ENCODE assay signal across 1 cellular context in the genomic region with DNA sequence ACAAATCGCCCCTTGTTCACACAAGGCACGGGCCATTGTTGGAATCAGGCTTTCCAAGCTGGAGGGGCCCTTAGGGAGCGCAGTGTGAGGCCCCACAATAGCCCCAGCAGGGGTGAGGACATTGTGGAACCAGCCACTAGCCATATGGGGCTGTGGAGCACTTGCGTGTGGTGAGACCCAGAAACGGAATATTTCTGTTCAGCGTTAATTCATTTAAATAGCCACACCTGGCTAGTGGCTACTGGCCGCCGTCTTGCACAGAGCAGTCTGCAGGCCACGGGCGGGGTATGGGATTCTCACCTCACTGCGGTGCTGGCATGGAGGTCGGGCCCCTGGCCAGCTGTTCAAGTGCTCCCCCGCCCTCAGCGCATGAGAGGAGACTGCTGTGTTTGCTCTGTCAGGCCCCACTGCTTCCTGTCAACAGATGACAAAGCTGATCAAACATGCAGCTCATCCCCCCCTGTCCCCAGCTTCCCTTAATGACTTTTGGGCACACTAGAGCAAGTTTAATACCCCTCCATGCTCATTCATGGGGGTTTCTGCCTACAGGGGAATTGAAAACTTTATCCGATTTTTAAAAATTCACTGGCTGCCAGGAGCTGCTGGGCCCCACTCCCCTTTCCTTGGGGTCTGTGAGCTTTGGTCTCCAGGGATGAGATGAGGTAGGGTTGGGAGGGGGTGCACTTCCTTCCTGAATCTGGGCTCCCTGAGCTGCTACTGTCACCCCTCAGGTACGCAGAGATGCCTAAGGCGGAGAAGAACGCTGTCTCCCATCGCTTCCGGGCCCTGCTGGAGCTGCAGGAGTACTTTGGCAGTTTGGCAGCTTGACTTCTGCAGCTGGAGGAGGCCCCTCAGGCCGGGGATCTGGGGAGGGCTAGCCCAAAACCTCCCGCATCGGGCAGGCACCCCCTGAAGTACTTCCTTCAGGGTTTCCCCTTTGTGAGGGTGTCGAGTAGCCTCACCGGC.
TF ChIP-seq lines count a peak whose summit lies in the region.

No MANE protein-coding gene starts in this region.

TF ChIP-seq in HepG2, 621 proteins besides CTCF, POLR2A, EP300 and RAD21 (continued from another document and continues in another):
- TF ChIP-seq, protein P1, sequence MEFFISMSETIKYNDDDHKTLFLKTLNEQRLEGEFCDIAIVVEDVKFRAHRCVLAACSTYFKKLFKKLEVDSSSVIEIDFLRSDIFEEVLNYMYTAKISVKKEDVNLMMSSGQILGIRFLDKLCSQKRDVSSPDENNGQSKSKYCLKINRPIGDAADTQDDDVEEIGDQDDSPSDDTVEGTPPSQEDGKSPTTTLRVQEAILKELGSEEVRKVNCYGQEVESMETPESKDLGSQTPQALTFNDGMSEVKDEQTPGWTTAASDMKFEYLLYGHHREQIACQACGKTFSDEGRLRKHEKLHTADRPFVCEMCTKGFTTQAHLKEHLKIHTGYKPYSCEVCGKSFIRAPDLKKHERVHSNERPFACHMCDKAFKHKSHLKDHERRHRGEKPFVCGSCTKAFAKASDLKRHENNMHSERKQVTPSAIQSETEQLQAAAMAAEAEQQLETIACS (CRISPR knock-in tag; IDR thresholded peaks at IDR 0.05), result no peak
- TF ChIP-seq RBFOX2 (IDR thresholded peaks at IDR 0.05; ENCODE audit: low read depth, low read length), result peak; percentile 65
- TF ChIP-seq ZNF282 (IDR thresholded peaks at IDR 0.05; ENCODE audit: partially characterized antibody), result no peak
- TF ChIP-seq, protein P2, sequence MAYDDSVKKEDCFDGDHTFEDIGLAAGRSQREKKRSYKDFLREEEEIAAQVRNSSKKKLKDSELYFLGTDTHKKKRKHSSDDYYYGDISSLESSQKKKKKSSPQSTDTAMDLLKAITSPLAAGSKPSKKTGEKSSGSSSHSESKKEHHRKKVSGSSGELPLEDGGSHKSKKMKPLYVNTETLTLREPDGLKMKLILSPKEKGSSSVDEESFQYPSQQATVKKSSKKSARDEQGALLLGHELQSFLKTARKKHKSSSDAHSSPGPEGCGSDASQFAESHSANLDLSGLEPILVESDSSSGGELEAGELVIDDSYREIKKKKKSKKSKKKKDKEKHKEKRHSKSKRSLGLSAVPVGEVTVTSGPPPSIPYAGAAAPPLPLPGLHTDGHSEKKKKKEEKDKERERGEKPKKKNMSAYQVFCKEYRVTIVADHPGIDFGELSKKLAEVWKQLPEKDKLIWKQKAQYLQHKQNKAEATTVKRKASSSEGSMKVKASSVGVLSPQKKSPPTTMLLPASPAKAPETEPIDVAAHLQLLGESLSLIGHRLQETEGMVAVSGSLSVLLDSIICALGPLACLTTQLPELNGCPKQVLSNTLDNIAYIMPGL (CRISPR knock-in tag; IDR thresholded peaks at IDR 0.05; ENCODE audit: borderline replicate concordance in 1 of 2, low read depth in 1 of 2), result peak; percentile 78 to 82
- TF ChIP-seq, protein P3, sequence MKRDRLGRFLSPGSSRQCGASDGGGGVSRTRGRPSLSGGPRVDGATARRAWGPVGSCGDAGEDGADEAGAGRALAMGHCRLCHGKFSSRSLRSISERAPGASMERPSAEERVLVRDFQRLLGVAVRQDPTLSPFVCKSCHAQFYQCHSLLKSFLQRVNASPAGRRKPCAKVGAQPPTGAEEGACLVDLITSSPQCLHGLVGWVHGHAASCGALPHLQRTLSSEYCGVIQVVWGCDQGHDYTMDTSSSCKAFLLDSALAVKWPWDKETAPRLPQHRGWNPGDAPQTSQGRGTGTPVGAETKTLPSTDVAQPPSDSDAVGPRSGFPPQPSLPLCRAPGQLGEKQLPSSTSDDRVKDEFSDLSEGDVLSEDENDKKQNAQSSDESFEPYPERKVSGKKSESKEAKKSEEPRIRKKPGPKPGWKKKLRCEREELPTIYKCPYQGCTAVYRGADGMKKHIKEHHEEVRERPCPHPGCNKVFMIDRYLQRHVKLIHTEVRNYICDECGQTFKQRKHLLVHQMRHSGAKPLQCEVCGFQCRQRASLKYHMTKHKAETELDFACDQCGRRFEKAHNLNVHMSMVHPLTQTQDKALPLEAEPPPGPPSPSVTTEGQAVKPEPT (CRISPR knock-in tag; IDR thresholded peaks at IDR 0.05; ENCODE audit: low read depth), result peak; percentile 82; the same call in 1 of the 2 replicates
- peak; percentile 87 for TF ChIP-seq RBM22 (optimal IDR thresholded peaks at IDR 0.05; ENCODE audit: low read length)
- TF ChIP-seq NFATC3 (CRISPR knock-in tag; IDR thresholded peaks at IDR 0.05), result no peak
- TF ChIP-seq HDAC6 (IDR thresholded peaks at IDR 0.05; ENCODE audit: low read depth, low read length), result no peak
- peak; percentile 94; the same call in 1 of the 2 replicates for TF ChIP-seq CBX5 (CRISPR knock-in tag; IDR thresholded peaks at IDR 0.05; ENCODE audit: borderline replicate concordance)
- TF ChIP-seq ZNF260 (CRISPR knock-in tag; IDR thresholded peaks at IDR 0.05; ENCODE audit: borderline replicate concordance, low read depth), result no peak
- no peak for TF ChIP-seq TEAD2 (CRISPR knock-in tag; IDR thresholded peaks at IDR 0.05)
- no peak for TF ChIP-seq ZFP62 (CRISPR knock-in tag; IDR thresholded peaks at IDR 0.05)
- TF ChIP-seq ZNF468 (CRISPR knock-in tag; IDR thresholded peaks at IDR 0.05), result no peak
- TF ChIP-seq ZNF274 (CRISPR knock-in tag; IDR thresholded peaks at IDR 0.05), result peak; percentile 90; the same call in 1 of the 2 replicates
- TF ChIP-seq HNRNPUL1 (IDR thresholded peaks at IDR 0.05; ENCODE audit: low read depth, low read length), result no peak
- peak; percentile 86 for TF ChIP-seq MAF1 (CRISPR knock-in tag; IDR thresholded peaks at IDR 0.05; ENCODE audit: borderline replicate concordance)
- TF ChIP-seq, protein P4, sequence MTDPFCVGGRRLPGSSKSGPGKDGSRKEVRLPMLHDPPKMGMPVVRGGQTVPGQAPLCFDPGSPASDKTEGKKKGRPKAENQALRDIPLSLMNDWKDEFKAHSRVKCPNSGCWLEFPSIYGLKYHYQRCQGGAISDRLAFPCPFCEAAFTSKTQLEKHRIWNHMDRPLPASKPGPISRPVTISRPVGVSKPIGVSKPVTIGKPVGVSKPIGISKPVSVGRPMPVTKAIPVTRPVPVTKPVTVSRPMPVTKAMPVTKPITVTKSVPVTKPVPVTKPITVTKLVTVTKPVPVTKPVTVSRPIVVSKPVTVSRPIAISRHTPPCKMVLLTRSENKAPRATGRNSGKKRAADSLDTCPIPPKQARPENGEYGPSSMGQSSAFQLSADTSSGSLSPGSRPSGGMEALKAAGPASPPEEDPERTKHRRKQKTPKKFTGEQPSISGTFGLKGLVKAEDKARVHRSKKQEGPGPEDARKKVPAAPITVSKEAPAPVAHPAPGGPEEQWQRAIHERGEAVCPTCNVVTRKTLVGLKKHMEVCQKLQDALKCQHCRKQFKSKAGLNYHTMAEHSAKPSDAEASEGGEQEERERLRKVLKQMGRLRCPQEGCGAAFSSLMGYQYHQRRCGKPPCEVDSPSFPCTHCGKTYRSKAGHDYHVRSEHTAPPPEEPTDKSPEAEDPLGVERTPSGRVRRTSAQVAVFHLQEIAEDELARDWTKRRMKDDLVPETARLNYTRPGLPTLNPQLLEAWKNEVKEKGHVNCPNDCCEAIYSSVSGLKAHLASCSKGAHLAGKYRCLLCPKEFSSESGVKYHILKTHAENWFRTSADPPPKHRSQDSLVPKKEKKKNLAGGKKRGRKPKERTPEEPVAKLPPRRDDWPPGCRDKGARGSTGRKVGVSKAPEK (CRISPR knock-in tag; IDR thresholded peaks at IDR 0.05; ENCODE audit: borderline replicate concordance), result peak; percentile 83; the same call in 1 of the 2 replicates
- TF ChIP-seq ZBTB21 (CRISPR knock-in tag; IDR thresholded peaks at IDR 0.05), result no peak; the same call in 1 of the 2 replicates
- peak; percentile 90 for TF ChIP-seq ZNF598 (CRISPR knock-in tag; IDR thresholded peaks at IDR 0.05; ENCODE audit: borderline replicate concordance)
- TF ChIP-seq ZNF296 (CRISPR knock-in tag; conservative IDR thresholded peaks at IDR 0.05), result no peak
- TF ChIP-seq, protein P5, sequence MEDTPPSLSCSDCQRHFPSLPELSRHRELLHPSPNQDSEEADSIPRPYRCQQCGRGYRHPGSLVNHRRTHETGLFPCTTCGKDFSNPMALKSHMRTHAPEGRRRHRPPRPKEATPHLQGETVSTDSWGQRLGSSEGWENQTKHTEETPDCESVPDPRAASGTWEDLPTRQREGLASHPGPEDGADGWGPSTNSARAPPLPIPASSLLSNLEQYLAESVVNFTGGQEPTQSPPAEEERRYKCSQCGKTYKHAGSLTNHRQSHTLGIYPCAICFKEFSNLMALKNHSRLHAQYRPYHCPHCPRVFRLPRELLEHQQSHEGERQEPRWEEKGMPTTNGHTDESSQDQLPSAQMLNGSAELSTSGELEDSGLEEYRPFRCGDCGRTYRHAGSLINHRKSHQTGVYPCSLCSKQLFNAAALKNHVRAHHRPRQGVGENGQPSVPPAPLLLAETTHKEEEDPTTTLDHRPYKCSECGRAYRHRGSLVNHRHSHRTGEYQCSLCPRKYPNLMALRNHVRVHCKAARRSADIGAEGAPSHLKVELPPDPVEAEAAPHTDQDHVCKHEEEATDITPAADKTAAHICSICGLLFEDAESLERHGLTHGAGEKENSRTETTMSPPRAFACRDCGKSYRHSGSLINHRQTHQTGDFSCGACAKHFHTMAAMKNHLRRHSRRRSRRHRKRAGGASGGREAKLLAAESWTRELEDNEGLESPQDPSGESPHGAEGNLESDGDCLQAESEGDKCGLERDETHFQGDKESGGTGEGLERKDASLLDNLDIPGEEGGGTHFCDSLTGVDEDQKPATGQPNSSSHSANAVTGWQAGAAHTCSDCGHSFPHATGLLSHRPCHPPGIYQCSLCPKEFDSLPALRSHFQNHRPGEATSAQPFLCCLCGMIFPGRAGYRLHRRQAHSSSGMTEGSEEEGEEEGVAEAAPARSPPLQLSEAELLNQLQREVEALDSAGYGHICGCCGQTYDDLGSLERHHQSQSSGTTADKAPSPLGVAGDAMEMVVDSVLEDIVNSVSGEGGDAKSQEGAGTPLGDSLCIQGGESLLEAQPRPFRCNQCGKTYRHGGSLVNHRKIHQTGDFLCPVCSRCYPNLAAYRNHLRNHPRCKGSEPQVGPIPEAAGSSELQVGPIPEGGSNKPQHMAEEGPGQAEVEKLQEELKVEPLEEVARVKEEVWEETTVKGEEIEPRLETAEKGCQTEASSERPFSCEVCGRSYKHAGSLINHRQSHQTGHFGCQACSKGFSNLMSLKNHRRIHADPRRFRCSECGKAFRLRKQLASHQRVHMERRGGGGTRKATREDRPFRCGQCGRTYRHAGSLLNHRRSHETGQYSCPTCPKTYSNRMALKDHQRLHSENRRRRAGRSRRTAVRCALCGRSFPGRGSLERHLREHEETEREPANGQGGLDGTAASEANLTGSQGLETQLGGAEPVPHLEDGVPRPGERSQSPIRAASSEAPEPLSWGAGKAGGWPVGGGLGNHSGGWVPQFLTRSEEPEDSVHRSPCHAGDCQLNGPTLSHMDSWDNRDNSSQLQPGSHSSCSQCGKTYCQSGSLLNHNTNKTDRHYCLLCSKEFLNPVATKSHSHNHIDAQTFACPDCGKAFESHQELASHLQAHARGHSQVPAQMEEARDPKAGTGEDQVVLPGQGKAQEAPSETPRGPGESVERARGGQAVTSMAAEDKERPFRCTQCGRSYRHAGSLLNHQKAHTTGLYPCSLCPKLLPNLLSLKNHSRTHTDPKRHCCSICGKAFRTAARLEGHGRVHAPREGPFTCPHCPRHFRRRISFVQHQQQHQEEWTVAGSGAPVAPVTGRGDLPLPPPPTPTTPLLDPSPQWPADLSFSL (CRISPR knock-in tag; IDR thresholded peaks at IDR 0.05), result peak; percentile 41; the same call in 1 of the 2 replicates
- TF ChIP-seq SMARCC2 (IDR thresholded peaks at IDR 0.05), result peak; percentile 81; the same call in 1 of the 2 replicates
- TF ChIP-seq SPEN (CRISPR knock-in tag; IDR thresholded peaks at IDR 0.05; ENCODE audit: low read depth), result peak; percentile 95
- TF ChIP-seq, protein P6, sequence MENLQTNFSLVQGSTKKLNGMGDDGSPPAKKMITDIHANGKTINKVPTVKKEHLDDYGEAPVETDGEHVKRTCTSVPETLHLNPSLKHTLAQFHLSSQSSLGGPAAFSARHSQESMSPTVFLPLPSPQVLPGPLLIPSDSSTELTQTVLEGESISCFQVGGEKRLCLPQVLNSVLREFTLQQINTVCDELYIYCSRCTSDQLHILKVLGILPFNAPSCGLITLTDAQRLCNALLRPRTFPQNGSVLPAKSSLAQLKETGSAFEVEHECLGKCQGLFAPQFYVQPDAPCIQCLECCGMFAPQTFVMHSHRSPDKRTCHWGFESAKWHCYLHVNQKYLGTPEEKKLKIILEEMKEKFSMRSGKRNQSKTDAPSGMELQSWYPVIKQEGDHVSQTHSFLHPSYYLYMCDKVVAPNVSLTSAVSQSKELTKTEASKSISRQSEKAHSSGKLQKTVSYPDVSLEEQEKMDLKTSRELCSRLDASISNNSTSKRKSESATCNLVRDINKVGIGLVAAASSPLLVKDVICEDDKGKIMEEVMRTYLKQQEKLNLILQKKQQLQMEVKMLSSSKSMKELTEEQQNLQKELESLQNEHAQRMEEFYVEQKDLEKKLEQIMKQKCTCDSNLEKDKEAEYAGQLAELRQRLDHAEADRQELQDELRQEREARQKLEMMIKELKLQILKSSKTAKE (CRISPR knock-in tag; IDR thresholded peaks at IDR 0.05; ENCODE audit: borderline replicate concordance), result peak; percentile 97
- no peak for TF ChIP-seq ZNF558 (CRISPR knock-in tag; IDR thresholded peaks at IDR 0.05; ENCODE audit: borderline replicate concordance)
